1 cellular context compared by ENCODE assay signal in genomic region chr2:171160630-171161424, GRCh38.
TF ChIP-seq lines count a peak whose summit lies in the region.

Gene TLK1 (minus strand): TSS chr2:171160893. CDS start chr2:171160428, 465 bp downstream.

TF ChIP-seq in HEK293, 187 proteins besides CTCF, POLR2A, EP300 and RAD21 (continued from another document):
- TF ChIP-seq ZNF76 (tag by site-specific recombination; IDR thresholded peaks at IDR 0.05; ENCODE audit: borderline replicate concordance, low read depth), result no peak
- TF ChIP-seq ZNF785 (tag by site-specific recombination; IDR thresholded peaks at IDR 0.05), result 0 out of 2 replicates have a peak, but pooled peaks have one; percentile 37
- peak; percentile 48; the same call in 1 of the 2 replicates for TF ChIP-seq HIC1 (tag by site-specific recombination; IDR thresholded peaks at IDR 0.05)
- TF ChIP-seq ZBTB26 (tag by site-specific recombination; optimal IDR thresholded peaks at IDR 0.05), result peak; percentile 64
- no peak for TF ChIP-seq SP7 (tag by site-specific recombination; IDR thresholded peaks at IDR 0.05)
- no peak for TF ChIP-seq ZFP69B (tag by site-specific recombination; IDR thresholded peaks at IDR 0.05)
- 0 out of 2 replicates have a peak, but pooled peaks have one; percentile 33 for TF ChIP-seq ZBTB17 (tag by site-specific recombination; IDR thresholded peaks at IDR 0.05)
- TF ChIP-seq ZNF692 (tag by site-specific recombination; IDR thresholded peaks at IDR 0.05), result 0 out of 2 replicates have a peak, but pooled peaks have one; percentile 32
- TF ChIP-seq ZBTB6 (tag by site-specific recombination; IDR thresholded peaks at IDR 0.05), result peak; percentile 88
- TF ChIP-seq ZNF10 (tag by site-specific recombination; IDR thresholded peaks at IDR 0.05), result peak; percentile 8; the same call in 1 of the 2 replicates
- TF ChIP-seq ZBTB8A (tag by site-specific recombination; IDR thresholded peaks at IDR 0.05), result peak; percentile 36; the same call in 1 of the 2 replicates
- peak; percentile 36 for TF ChIP-seq GLIS2 (tag by site-specific recombination; IDR thresholded peaks at IDR 0.05)
TF ChIP-seq in HEK293: peak in this region for 12.
